ENCODE assay signal across 1 cellular context in the genomic region with DNA sequence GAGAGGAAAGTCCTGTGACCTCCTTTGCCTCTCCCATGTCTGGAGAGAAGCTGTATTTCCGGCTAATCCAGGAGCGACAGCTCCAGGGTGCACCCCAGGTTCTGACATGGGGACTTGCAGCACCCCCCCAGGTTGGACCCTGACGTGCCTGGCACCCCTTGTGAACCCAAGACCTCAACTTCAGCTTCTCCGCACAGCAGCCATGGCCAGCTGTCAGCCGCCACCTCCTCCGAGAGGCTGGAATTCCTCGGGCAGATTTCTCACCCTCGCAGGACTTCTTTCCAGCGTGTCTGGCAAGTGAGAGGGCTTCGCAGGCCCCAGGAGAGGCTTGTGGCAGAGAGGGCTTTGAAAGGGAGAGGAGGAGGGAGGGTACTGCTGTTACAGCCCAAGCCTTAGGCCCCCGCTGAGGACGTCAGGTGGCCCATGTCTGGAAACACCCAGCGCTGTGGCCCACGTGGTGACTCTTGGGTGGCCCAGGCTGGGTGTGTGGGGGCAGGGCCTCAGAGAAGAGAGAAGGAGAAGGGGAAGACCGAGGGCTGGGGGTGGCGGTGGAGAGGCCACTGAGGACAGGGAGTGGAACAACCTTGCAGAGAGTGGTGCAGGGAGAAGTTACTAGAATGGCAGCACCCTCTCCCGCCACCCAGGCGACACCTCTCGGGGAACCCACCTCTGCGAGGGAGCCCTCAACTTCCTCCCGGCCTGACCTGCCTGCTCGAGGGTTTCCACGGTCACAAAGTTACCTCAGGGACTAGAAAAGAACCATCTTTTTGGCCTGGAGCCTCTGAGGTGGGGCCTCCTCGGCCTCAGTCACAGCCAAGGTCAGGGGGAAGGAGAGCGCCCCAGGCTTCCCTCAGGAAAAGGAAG.
TF ChIP-seq lines count a peak whose summit lies in the region.

No MANE protein-coding gene starts in this region.

TF ChIP-seq in H1, 55 proteins besides CTCF, POLR2A, EP300 and RAD21:
- TF ChIP-seq, protein P1, sequence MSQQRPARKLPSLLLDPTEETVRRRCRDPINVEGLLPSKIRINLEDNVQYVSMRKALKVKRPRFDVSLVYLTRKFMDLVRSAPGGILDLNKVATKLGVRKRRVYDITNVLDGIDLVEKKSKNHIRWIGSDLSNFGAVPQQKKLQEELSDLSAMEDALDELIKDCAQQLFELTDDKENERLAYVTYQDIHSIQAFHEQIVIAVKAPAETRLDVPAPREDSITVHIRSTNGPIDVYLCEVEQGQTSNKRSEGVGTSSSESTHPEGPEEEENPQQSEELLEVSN (IDR thresholded peaks at IDR 0.05), result 0 out of 2 replicates have a peak, but pooled peaks have one; percentile 15
- no peak for TF ChIP-seq KDM1A (IDR thresholded peaks at IDR 0.05; ENCODE audit: borderline replicate concordance, low read length)
